1 cellular context compared by ENCODE assay signal in genomic region chr3:113585720-113586119, GRCh38.
TF ChIP-seq lines count a peak whose summit lies in the region.

No MANE protein-coding gene starts in this region.

TF ChIP-seq in H1, 55 proteins besides CTCF, POLR2A, EP300 and RAD21 (continued from another document):
- TF ChIP-seq E2F6 (IDR thresholded peaks at IDR 0.05) (no peak), BCL11A (IDR thresholded peaks at IDR 0.05; ENCODE audit: low read depth in 2 of 2, low read length in 2 of 2) (no peak), CHD7 (IDR thresholded peaks at IDR 0.05; ENCODE audit: insufficient replicate concordance, low read length) (peak; percentile 65), SIRT6 (IDR thresholded peaks at IDR 0.05; ENCODE audit: low read length) (no peak), POLR2AphosphoS5 (IDR thresholded peaks at IDR 0.05; ENCODE audit: low read depth, low read length) (no peak), SP1 (IDR thresholded peaks at IDR 0.05; ENCODE audit: low read depth, low read length) (no peak)
